Comparison of ENCODE assay signal across 17 cellular contexts in genomic region chr12:113373966-113374365, GRCh38. TPM values are rescaled to one million over a fixed set of nuclear protein-coding genes. Genes with fewer than 3 reads are reported as not detected.
DNase-seq lines count a peak whose midpoint lies in the region; ATAC-seq, FAIRE-seq and TF ChIP-seq lines count a peak whose summit lies in the region.
"Had no signal": no experiment of that assay in that cellular context is flagged by ENCODE, and none has a peak within 500 bp of the region (broad histone marks: within the 10 kb centered on the region; RNA-seq: fewer than 3 reads in every experiment).

No MANE protein-coding gene starts in this region.

- ATAC-seq in Right ventricle myocardium superior (ENCODE audit: poor library complexity) (no peak), K562 (no peak)

- H3K79me2 ChIP-seq in K562 (ENCODE audit: control insufficient read depth, insufficient read depth, low read length) (no peaks in the 10 kb centered on the region), smooth muscle cell (ENCODE audit: low read depth) (no peaks in the 10 kb centered on the region), MM.1S (ENCODE audit: low read length) (no peaks in the 10 kb centered on the region)

- CTCF ChIA-PET in K562 (lab: Yijun Ruan, JAX; ENCODE audit: low intra/inter-chr PET ratio): no interaction called here

- H2AFZ ChIP-seq in K562 (ENCODE audit: low read depth, low read length) (no peak overlapping the region), smooth muscle cell (ENCODE audit: low read depth) (no peak overlapping the region), MM.1S (ENCODE audit: low read length) (no peak overlapping the region)

- H3K36me3 ChIP-seq in K562 (ENCODE audit: control insufficient read depth, insufficient read depth, low read length) (peaks cover 67% of the 10 kb centered on the region; the same call in 2 of the 3 replicates), smooth muscle cell (ENCODE audit: low read depth) (no peaks in the 10 kb centered on the region), MM.1S (replicated peaks; ENCODE audit: insufficient read depth, low read length) (no peaks in the 10 kb centered on the region)

- no peak overlapping the region for H3K4me2 ChIP-seq in K562 (ENCODE audit: insufficient read depth, low read length)
- H3K4me2 ChIP-seq in smooth muscle cell: no peak overlapping the region
- no peak overlapping the region for H3K4me2 ChIP-seq in MM.1S (ENCODE audit: low read depth, low read length)

- TF ChIP-seq CTCF in K562 (IDR thresholded peaks at IDR 0.05 in 2 of 3, conservative IDR thresholded peaks at IDR 0.05 in 1 of 3; ENCODE audit: insufficient read depth in 2 of 3, low read depth in 1 of 3, low read length in 3 of 3) (no peak), smooth muscle cell (IDR thresholded peaks at IDR 0.05; ENCODE audit: borderline replicate concordance, insufficient read depth, poor library complexity, severe bottlenecking) (no peak), MM.1S (IDR thresholded peaks at IDR 0.05; ENCODE audit: low read length) (no peak)

- no peak for TF ChIP-seq POLR2A in K562 (conservative IDR thresholded peaks at IDR 0.05)

- WGBS in K562 (ENCODE audit: insufficient coverage, low coverage, missing lambda C conversion rate): 79% methylated on average over 2 of the region's 3 CpGs
- 94% methylated on average over 3 of the region's 3 CpGs for WGBS in smooth muscle cell (ENCODE audit: low lambda C conversion rate)

- POLR2A ChIA-PET in K562 (lab: Yijun Ruan, JAX): no interaction called here

- no peaks in the 10 kb centered on the region for H3K9me1 ChIP-seq in K562 (ENCODE audit: control insufficient read depth, insufficient read depth, low read length)

- H3K4me3 ChIP-seq in K562 (no peak overlapping the region), smooth muscle cell (no peak overlapping the region), MM.1S (ENCODE audit: low read length) (no peak overlapping the region)
- H3K4me3 ChIP-seq: HAP-1 had no signal

- H3K9me3 ChIP-seq in K562 (replicated peaks; ENCODE audit: control insufficient read depth, insufficient read depth, low read depth, low read length) (no peaks in the 10 kb centered on the region), smooth muscle cell (replicated peaks; ENCODE audit: low read depth) (no peaks in the 10 kb centered on the region), MM.1S (replicated peaks; ENCODE audit: insufficient read depth, low read length) (no peaks in the 10 kb centered on the region)
- H3K9me3 ChIP-seq: HAP-1 had no signal

- no peaks in the 10 kb centered on the region for H3K9me2 ChIP-seq in MM.1S (replicated peaks; ENCODE audit: insufficient read depth, low read length)

- H3K4me1 ChIP-seq in K562 (replicated peaks in 1 of 2; ENCODE audit: control insufficient read depth in 2 of 2, insufficient read depth in 2 of 2, low read length in 2 of 2) (peaks cover 0 to 7% of the 10 kb centered on the region in 2 experiments; a peak in 1 of 5 replicates), smooth muscle cell (ENCODE audit: low read depth) (no peaks in the 10 kb centered on the region), MM.1S (ENCODE audit: low read length) (no peaks in the 10 kb centered on the region)
- H3K4me1 ChIP-seq: HAP-1 had no signal

- DNase-seq in Right ventricle myocardium superior (peak; percentile 40), cardiac septum (ENCODE audit: low spot score) (no peak), NCI-H1105 (lab: John Stamatoyannopoulos, UW) (peak; percentile 51), K562 (ENCODE audit: extremely low read depth in 1 of 4, low spot score in 3 of 4) (no peak), SHP77 treated with DMSO at 0.1 percent for 48 hours (lab: John Stamatoyannopoulos, UW) (no peak), smooth muscle cell (lab: John Stamatoyannopoulos, UW; ENCODE audit: unreplicated experiment) (no peak), MM.1S (no peak)
- DNase-seq: C1 segment of cervical spinal cord, DND-41, NCI-H187 treated with DMSO at 0.1 percent for 48 hours, NCI-H510A treated with DMSO at 0.1 percent for 48 hours, NCI-H774, OCI-M1 had no signal

- H3K27ac ChIP-seq in K562 (ENCODE audit: extremely low read depth, low read depth, low read length) (no peak overlapping the region), smooth muscle cell (ENCODE audit: low read depth) (no peak overlapping the region), MM.1S (ENCODE audit: low read length) (no peak overlapping the region)

- BruUV-seq in K562 (replicated peaks; lab: Mats Ljungman, UMichigan): no TSS peak

- H3F3A ChIP-seq in smooth muscle cell (ENCODE audit: low read depth) (no peaks in the 10 kb centered on the region), MM.1S (ENCODE audit: insufficient read depth, low read length) (no peaks in the 10 kb centered on the region)

- intact Hi-C loops in Right ventricle myocardium superior (cut with DNase I) (no loop called here), cardiac septum (cut with DNase I) (no loop called here), K562 (cut with micrococcal nuclease) (no loop called here)

- no peak for TF ChIP-seq RAD21 in K562 (CRISPR knock-in tag; conservative IDR thresholded peaks at IDR 0.05 in 1 of 2, IDR thresholded peaks at IDR 0.05 in 1 of 2)

- no peak for FAIRE-seq in K562 (lab: Jason Lieb, UNC)
- FAIRE-seq: G401.6 had no signal

- no peak for TF ChIP-seq EP300 in K562 (IDR thresholded peaks at IDR 0.05; ENCODE audit: low read length)

- in situ Hi-C loops in K562 (cut with MboI): no loop called here

- H4K20me1 ChIP-seq in K562 (replicated peaks; ENCODE audit: control insufficient read depth, insufficient read depth, low read length): 0 out of 2 replicates have a peak, but pooled peaks cover 3% of the 10 kb centered on the region
- peaks cover 2% of the 10 kb centered on the region for H4K20me1 ChIP-seq in smooth muscle cell (ENCODE audit: low read depth)
- no peaks in the 10 kb centered on the region for H4K20me1 ChIP-seq in MM.1S (ENCODE audit: insufficient read depth, low read length)

- H3K9ac ChIP-seq in K562 (ENCODE audit: insufficient read depth in 1 of 2, low read depth in 2 of 2, low read length in 2 of 2) (no peak overlapping the region), smooth muscle cell (ENCODE audit: low read depth) (no peak overlapping the region), MM.1S (ENCODE audit: low read length) (no peak overlapping the region)

- H3K27me3 ChIP-seq in K562 (ENCODE audit: control insufficient read depth in 2 of 2, insufficient read depth in 2 of 2, low read length in 2 of 2) (no peaks in the 10 kb centered on the region), smooth muscle cell (ENCODE audit: low read depth) (no peaks in the 10 kb centered on the region), MM.1S (replicated peaks; ENCODE audit: insufficient read depth, low read length) (no peaks in the 10 kb centered on the region)

RNA-seq across cellular contexts. Expression of gene PLBD2, which starts 15.6 kb away (rescaled TPM):
- 40.2 TPM for total RNA-seq in Right ventricle myocardium superior
- 30.8 TPM for total RNA-seq in cardiac septum
- 26.2 and 43.8 TPM in 2 replicates for total RNA-seq in K562 (2011; cell fraction: chromatin; rRNA removed; ENCODE audit: low replicate concordance)
- total RNA-seq in K562 (2011; cell fraction: nucleolus; rRNA removed): 42.6 and 46.5 TPM in 2 replicates
- 41.1 and 61.7 TPM in 2 replicates for total RNA-seq in K562 (2011; cell fraction: nucleoplasm; rRNA removed)
- total RNA-seq in K562 (2014; rRNA removed): 7.2 and 9.1 TPM in 2 replicates
- 1.3 and 2.4 TPM in 2 replicates for total RNA-seq in K562 (2014; rRNA removed; fragmentation: Illumina TruSeq; extraction: Trizol)
- total RNA-seq in K562 (2015; rRNA removed; fragmentation: Illumina TruSeq; extraction: Trizol): 4.1 and 4.4 TPM in 2 replicates
- 33.1 and 37.4 TPM in 2 replicates for total RNA-seq in K562 (2021)
- 5.5 and 7.8 TPM in 2 replicates for polyA plus RNA-seq in K562 (2011; rRNA removed)
- polyA plus RNA-seq in K562 (2011; cell fraction: cytosol; rRNA removed): 11.4 and 15.3 TPM in 2 replicates
- polyA plus RNA-seq in K562 (2011; cell fraction: nucleus; rRNA removed): 8.5 and 11.2 TPM in 2 replicates
- polyA plus RNA-seq in K562 (2012): 18.7 and 28.0 TPM in 2 replicates
- polyA plus RNA-seq in K562 (2014; fragmentation: Illumina TruSeq; extraction: Trizol): 31.3 and 33.7 TPM in 2 replicates
- polyA plus RNA-seq in K562 (2014; fragmentation: Nextera tagmentation; extraction: Ambion mirVana): 1 to 10 TPM; 5.0 to 6.0 TPM
- 16.4 and 17.6 TPM in 2 replicates for polyA plus RNA-seq in K562 (2014; rRNA removed)
- 7.4 and 11.0 TPM in 2 replicates for polyA minus RNA-seq in K562 (2011; rRNA and poly(A)+ RNA removed)
- polyA minus RNA-seq in K562 (2011; cell fraction: cytosol; rRNA and poly(A)+ RNA removed): 21.5 and 26.5 TPM in 2 replicates
- polyA minus RNA-seq in K562 (2011; cell fraction: nucleus; rRNA and poly(A)+ RNA removed): 6.9 and 7.3 TPM in 2 replicates
- 14.2 and 19.6 TPM in 2 replicates for total RNA-seq in smooth muscle cell
- 28.2 and 32.9 TPM in 2 replicates for polyA plus RNA-seq in smooth muscle cell

RNA-seq across cellular contexts. Expression of gene SDS, which starts 29.7 kb away (rescaled TPM):
- total RNA-seq in Right ventricle myocardium superior (not detected), cardiac septum (0.81 TPM), K562 (2014; rRNA removed) (0.24 TPM in 1 of 2 replicates, not detected in the other), K562 (2014; rRNA removed; fragmentation: Illumina TruSeq; extraction: Trizol) (0.07 TPM in 1 of 2 replicates, not detected in the other), K562 (2015; rRNA removed; fragmentation: Illumina TruSeq; extraction: Trizol) (0.60 and 1.1 TPM in 2 replicates), K562 (2021) (0.18 and 0.22 TPM in 2 replicates), smooth muscle cell (not detected in 2 replicates)
- not detected in 2 replicates for total RNA-seq in K562 (2011; cell fraction: chromatin; rRNA removed; ENCODE audit: low replicate concordance)
- total RNA-seq in K562 (2011; cell fraction: nucleolus; rRNA removed): not detected in 2 replicates
- total RNA-seq in K562 (2011; cell fraction: nucleoplasm; rRNA removed): not detected in 2 replicates
- polyA plus RNA-seq in K562 (2011; rRNA removed) (0.07 TPM in 1 of 2 replicates, not detected in the other), K562 (2014; fragmentation: Illumina TruSeq; extraction: Trizol) (0.09 and 0.10 TPM in 2 replicates), K562 (2014; fragmentation: Nextera tagmentation; extraction: Ambion mirVana) (under 1 TPM; 0.07 to 0.23 TPM), K562 (2014; rRNA removed) (0.15 and 0.30 TPM in 2 replicates), smooth muscle cell (not detected in 2 replicates)
- polyA plus RNA-seq in K562 (2011; cell fraction: cytosol; rRNA removed): 0.10 TPM in 1 of 2 replicates, not detected in the other
- polyA plus RNA-seq in K562 (2011; cell fraction: nucleus; rRNA removed): 0.48 TPM in 1 of 2 replicates, not detected in the other
- polyA plus RNA-seq in K562 (2012): 0.22 and 0.34 TPM in 2 replicates
- polyA minus RNA-seq in K562 (2011; rRNA and poly(A)+ RNA removed): not detected in 2 replicates
- polyA minus RNA-seq in K562 (2011; cell fraction: cytosol; rRNA and poly(A)+ RNA removed): not detected in 2 replicates
- polyA minus RNA-seq in K562 (2011; cell fraction: nucleus; rRNA and poly(A)+ RNA removed): not detected in 2 replicates
- total RNA-seq: A673; T-helper 1 cell treated with Interleukin-12 subunit alpha and Interleukin-12 subunit beta and Interleukin-4 antibody, amounts not matched to agents 30 ng/mL and 1 ng/mL, for 36 hours had no signal

RNA-seq across cellular contexts. Expression of gene SLC8B1, which starts 39.1 kb away (rescaled TPM):
- total RNA-seq in Right ventricle myocardium superior (12.3 TPM), cardiac septum (11.0 TPM), K562 (2014; rRNA removed) (18.5 and 26.3 TPM in 2 replicates), K562 (2014; rRNA removed; fragmentation: Illumina TruSeq; extraction: Trizol) (12.6 and 18.1 TPM in 2 replicates), K562 (2015; rRNA removed; fragmentation: Illumina TruSeq; extraction: Trizol) (21.0 and 21.2 TPM in 2 replicates), K562 (2021) (31.8 and 34.1 TPM in 2 replicates), smooth muscle cell (14.3 and 17.5 TPM in 2 replicates)
- 58.8 and 108 TPM in 2 replicates for total RNA-seq in K562 (2011; cell fraction: chromatin; rRNA removed; ENCODE audit: low replicate concordance)
- total RNA-seq in K562 (2011; cell fraction: nucleolus; rRNA removed): 66.5 and 71.5 TPM in 2 replicates
- 58.5 and 61.2 TPM in 2 replicates for total RNA-seq in K562 (2011; cell fraction: nucleoplasm; rRNA removed)
- polyA plus RNA-seq in K562 (2011; rRNA removed) (18.2 and 25.0 TPM in 2 replicates), K562 (2014; fragmentation: Illumina TruSeq; extraction: Trizol) (23.0 and 24.1 TPM in 2 replicates), K562 (2014; fragmentation: Nextera tagmentation; extraction: Ambion mirVana) (under 1 TPM; 0.86 to 0.87 TPM), K562 (2014; rRNA removed) (25.2 and 26.5 TPM in 2 replicates), smooth muscle cell (11.8 and 13.8 TPM in 2 replicates)
- 35.8 and 50.0 TPM in 2 replicates for polyA plus RNA-seq in K562 (2011; cell fraction: cytosol; rRNA removed)
- polyA plus RNA-seq in K562 (2011; cell fraction: nucleus; rRNA removed): 70.2 and 99.8 TPM in 2 replicates
- polyA plus RNA-seq in K562 (2012): 20.5 and 24.5 TPM in 2 replicates
- 19.1 and 29.2 TPM in 2 replicates for polyA minus RNA-seq in K562 (2011; rRNA and poly(A)+ RNA removed)
- polyA minus RNA-seq in K562 (2011; cell fraction: cytosol; rRNA and poly(A)+ RNA removed): 18.6 and 20.4 TPM in 2 replicates
- 27.6 and 36.0 TPM in 2 replicates for polyA minus RNA-seq in K562 (2011; cell fraction: nucleus; rRNA and poly(A)+ RNA removed)

RNA-seq across cellular contexts. Expression of gene SDSL, which starts 48.2 kb away (rescaled TPM):
- total RNA-seq in Right ventricle myocardium superior (6.3 TPM), cardiac septum (11.5 TPM), K562 (2014; rRNA removed) (7.4 and 9.1 TPM in 2 replicates), K562 (2014; rRNA removed; fragmentation: Illumina TruSeq; extraction: Trizol) (1.1 and 1.7 TPM in 2 replicates), K562 (2015; rRNA removed; fragmentation: Illumina TruSeq; extraction: Trizol) (6.3 and 7.8 TPM in 2 replicates), K562 (2021) (8.4 and 9.1 TPM in 2 replicates), smooth muscle cell (0.81 and 6.7 TPM in 2 replicates)
- total RNA-seq in K562 (2011; cell fraction: chromatin; rRNA removed; ENCODE audit: low replicate concordance): 3.2 and 9.7 TPM in 2 replicates
- total RNA-seq in K562 (2011; cell fraction: nucleolus; rRNA removed): 6.1 and 7.5 TPM in 2 replicates
- 7.0 and 15.4 TPM in 2 replicates for total RNA-seq in K562 (2011; cell fraction: nucleoplasm; rRNA removed)
- polyA plus RNA-seq in K562 (2011; rRNA removed) (9.8 and 10.9 TPM in 2 replicates), K562 (2014; fragmentation: Illumina TruSeq; extraction: Trizol) (3.0 and 7.1 TPM in 2 replicates), K562 (2014; fragmentation: Nextera tagmentation; extraction: Ambion mirVana) (1 to 10 TPM in 1 of 2 experiments, under 1 TPM in 1; 0.31 to 2.0 TPM), K562 (2014; rRNA removed) (11.0 and 13.4 TPM in 2 replicates), smooth muscle cell (3.6 and 5.4 TPM in 2 replicates)
- polyA plus RNA-seq in K562 (2011; cell fraction: cytosol; rRNA removed): 13.4 and 29.5 TPM in 2 replicates
- 5.6 and 8.8 TPM in 2 replicates for polyA plus RNA-seq in K562 (2011; cell fraction: nucleus; rRNA removed)
- 15.2 and 23.6 TPM in 2 replicates for polyA plus RNA-seq in K562 (2012)
- polyA minus RNA-seq in K562 (2011; rRNA and poly(A)+ RNA removed): 2.8 and 3.7 TPM in 2 replicates
- 5.2 and 5.9 TPM in 2 replicates for polyA minus RNA-seq in K562 (2011; cell fraction: cytosol; rRNA and poly(A)+ RNA removed)
- polyA minus RNA-seq in K562 (2011; cell fraction: nucleus; rRNA and poly(A)+ RNA removed): 5.4 and 6.6 TPM in 2 replicates

Comparison
In these comparisons a context has a peak if more than half of its experiments do, and no peak if none do; other contexts are left out.
1. DNase-seq: peak in Right ventricle myocardium superior (single experiment) and NCI-H1105 (single experiment); none in cardiac septum (single experiment), K562 (0 of 4), SHP77 treated with DMSO at 0.1 percent for 48 hours (single experiment), smooth muscle cell (single experiment) and MM.1S (single experiment).